Comparison of ENCODE assay signal across 22 cellular contexts in the genomic region with DNA sequence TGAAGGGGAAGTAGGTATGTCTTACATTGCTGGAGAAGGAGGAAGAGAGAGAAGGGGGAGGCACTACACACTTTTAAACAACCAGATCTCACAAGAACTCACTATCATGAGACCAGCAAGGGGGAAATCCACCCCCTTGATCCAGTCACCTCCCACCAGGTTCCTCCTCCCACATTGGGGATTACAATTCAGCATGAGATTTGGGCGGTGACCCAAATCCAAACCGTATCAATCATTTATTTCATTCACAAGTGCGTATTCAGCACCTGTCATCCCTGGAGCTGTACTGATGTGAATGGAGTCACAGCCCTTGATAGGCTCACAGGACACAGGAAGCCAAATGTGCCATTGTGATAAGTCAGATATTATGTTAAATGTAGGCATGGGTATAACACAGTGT.
A peak's percentile ranks its signal among the peaks of the same experiment; 100 is the strongest.
DNase-seq lines count a peak whose midpoint lies in the region; ATAC-seq, FAIRE-seq and TF ChIP-seq lines count a peak whose summit lies in the region.
"Had no signal": no experiment of that assay in that cellular context is flagged by ENCODE, and none has a peak within 500 bp of the region (broad histone marks: within the 10 kb centered on the region; RNA-seq: fewer than 3 reads in every experiment).

No MANE protein-coding gene starts in this region.

- no peaks in the 10 kb centered on the region for H3K27me3 Mint-ChIP-seq in chondrocyte (ENCODE audit: low read depth)
- H3K27me3 Mint-ChIP-seq: CD4-positive, CD25-positive, alpha-beta regulatory T cell had no signal

- H3K4me3 Mint-ChIP-seq in chondrocyte (ENCODE audit: unreplicated experiment): no peak overlapping the region
- H3K4me3 Mint-ChIP-seq: B cell; CD4-positive, CD25-positive, alpha-beta regulatory T cell; CD8-positive, alpha-beta memory T cell; GM23338; IgD-negative memory B cell had no signal

- H3K4me1 Mint-ChIP-seq in chondrocyte (ENCODE audit: low read depth): no peaks in the 10 kb centered on the region
- H3K4me1 Mint-ChIP-seq: B cell; CD4-positive, CD25-positive, alpha-beta regulatory T cell; CD8-positive, alpha-beta memory T cell; IgD-negative memory B cell had no signal

- peaks cover 0 to 12% (median 0%) of the 10 kb centered on the region in 11 donors for H3K9me3 ChIP-seq in heart right ventricle
- H3K9me3 ChIP-seq in tibial nerve: peaks cover 0 to 26% (median 0%) of the 10 kb centered on the region in 4 donors

- FAIRE-seq in HTR-8/SVneo (lab: Jason Lieb, UNC): peak; percentile 31
- FAIRE-seq: D721Med, G401.6, GM12891, H54, HepG2 had no signal

- TF ChIP-seq CTCF in epithelial cell of proximal tubule (conservative IDR thresholded peaks at IDR 0.05; ENCODE audit: low read depth, low read length) (no peak), heart right ventricle (IDR thresholded peaks at IDR 0.05) (no peak), tibial nerve (IDR thresholded peaks at IDR 0.05) (no peak), chondrocyte (IDR thresholded peaks at IDR 0.05) (no peak)

- H3K27me3 ChIP-seq in heart right ventricle (no peaks in the 10 kb centered on the region), tibial nerve (no peaks in the 10 kb centered on the region)
- H3K27me3 ChIP-seq: BLaER1 treated with 17β-estradiol and CSF1 and Interleukin-3, amounts not matched to agents 10 nM and 100 nM had no signal

- WGBS in heart right ventricle, 2 donors: 68 to 75% methylated on average over 3 of the region's 3 CpGs
- WGBS in tibial nerve, 2 donors: 64 to 83% methylated on average over 3 of the region's 3 CpGs

- intact Hi-C loops in heart right ventricle (cut with DNase I): no loop called here

- peak; percentile 42 for DNase-seq in NCI-H82 (lab: John Stamatoyannopoulos, UW)
- no peak for DNase-seq in NCI-H82 treated with DMSO at 0.1 percent for 48 hours (lab: John Stamatoyannopoulos, UW; ENCODE audit: unreplicated experiment)
- DNase-seq in HTR-8/SVneo (ENCODE audit: insufficient read length, low spot score): no peak
- DNase-seq in epithelial cell of proximal tubule (ENCODE audit: low read depth): peak; percentile 66
- DNase-seq in retina: peak; percentile 18
- DNase-seq in heart right ventricle: no peak
- no peak for DNase-seq in tibial nerve (ENCODE audit: low spot score in 2 of 2)
- DNase-seq in chondrocyte (ENCODE audit: low spot score): no peak
- DNase-seq: 8988T; CD4-positive, CD25-positive, alpha-beta regulatory T cell; CD8-positive, alpha-beta memory T cell; COR-L47; HCEC 1CT had no signal

- H3K4me3 ChIP-seq in epithelial cell of proximal tubule (ENCODE audit: low read depth, low read length): no peak overlapping the region
- H3K4me3 ChIP-seq in heart right ventricle: no peak overlapping the region
- H3K4me3 ChIP-seq in tibial nerve: no peak overlapping the region
- H3K4me3 ChIP-seq: BLaER1 treated with 17β-estradiol and CSF1 and Interleukin-3, amounts not matched to agents 10 nM and 100 nM; GM23338 had no signal

- H3K4me1 ChIP-seq in heart right ventricle (no peaks in the 10 kb centered on the region), tibial nerve (no peaks in the 10 kb centered on the region)

- peaks cover 22% of the 10 kb centered on the region for H3K9me3 Mint-ChIP-seq in chondrocyte (ENCODE audit: low read depth)
- H3K9me3 Mint-ChIP-seq: GM23338 had no signal

- H3K27ac ChIP-seq in heart right ventricle (no peak overlapping the region), tibial nerve (no peak overlapping the region)
- H3K27ac ChIP-seq: BLaER1 treated with 17β-estradiol and CSF1 and Interleukin-3, amounts not matched to agents 10 nM and 100 nM had no signal

- H3K36me3 Mint-ChIP-seq in chondrocyte (ENCODE audit: low read depth): no peaks in the 10 kb centered on the region
- H3K36me3 Mint-ChIP-seq: CD4-positive, CD25-positive, alpha-beta regulatory T cell; CD8-positive, alpha-beta memory T cell; IgD-negative memory B cell had no signal

- ATAC-seq in heart right ventricle: no peak
- ATAC-seq: GM23338, HepG2 had no signal

- TF ChIP-seq EP300 in tibial nerve (IDR thresholded peaks at IDR 0.05): no peak

- H3K36me3 ChIP-seq in heart right ventricle (no peaks in the 10 kb centered on the region), tibial nerve (no peaks in the 10 kb centered on the region)
- H3K36me3 ChIP-seq: BLaER1 treated with 17β-estradiol and CSF1 and Interleukin-3, amounts not matched to agents 10 nM and 100 nM had no signal

- H3K27ac Mint-ChIP-seq in chondrocyte (ENCODE audit: unreplicated experiment): no peak overlapping the region
- H3K27ac Mint-ChIP-seq: B cell; CD4-positive, CD25-positive, alpha-beta regulatory T cell; CD8-positive, alpha-beta memory T cell; IgD-negative memory B cell had no signal

- TF ChIP-seq POLR2A in tibial nerve (IDR thresholded peaks at IDR 0.05): no peak

Comparison
In these comparisons a context has a peak if more than half of its experiments do, and no peak if none do; other contexts are left out.
1. DNase-seq: peak in NCI-H82 (single experiment), epithelial cell of proximal tubule (single experiment) and retina (single experiment); none in NCI-H82 treated with DMSO at 0.1 percent for 48 hours (single experiment), HTR-8/SVneo (single experiment), heart right ventricle (0 of 2), tibial nerve (0 of 2) and chondrocyte (single experiment).